1 cellular context compared by ENCODE assay signal in genomic region chr1:39006726-39007645, GRCh38.
A peak's percentile ranks its signal among the peaks of the same experiment; 100 is the strongest.
TF ChIP-seq lines count a peak whose summit lies in the region.

No MANE protein-coding gene starts in this region.

TF ChIP-seq in WTC11, 78 proteins besides CTCF, POLR2A, EP300 and RAD21 (continued from another document):
- peak; percentile 63; the same call in 1 of the 2 replicates for TF ChIP-seq ZNF532 (CRISPR knock-in tag; IDR thresholded peaks at IDR 0.05; ENCODE audit: borderline replicate concordance)
- TF ChIP-seq IRF2 (CRISPR knock-in tag; IDR thresholded peaks at IDR 0.05; ENCODE audit: borderline replicate concordance, low read depth): no peak
